In the genomic region with DNA sequence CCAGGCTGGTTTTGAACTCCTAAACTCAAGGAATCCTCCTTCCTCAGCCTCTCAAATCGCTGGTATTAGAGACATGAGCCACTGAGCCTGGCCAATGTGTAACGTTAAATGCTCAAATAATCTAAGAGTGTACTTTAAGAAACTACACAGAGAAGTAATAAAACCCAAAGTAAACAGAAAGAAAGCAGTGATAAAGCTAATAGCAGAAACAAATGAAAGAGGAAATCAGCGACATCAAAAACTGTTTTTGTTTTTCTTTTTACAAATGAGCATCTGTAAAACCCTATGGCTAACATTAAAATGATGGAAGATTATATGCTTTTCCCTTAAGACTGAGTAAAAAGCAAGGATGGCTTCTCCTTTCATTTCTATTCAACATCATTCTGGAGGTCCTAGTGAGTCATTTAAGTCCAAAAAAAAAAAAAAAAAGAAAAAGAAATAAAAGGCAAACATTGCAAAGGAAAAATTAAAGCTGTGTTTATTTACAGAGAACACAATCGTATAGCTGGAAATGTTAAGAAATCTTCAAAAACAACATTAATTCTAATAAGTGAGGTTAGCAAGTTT, we compare ENCODE assay signal across 19 cellular contexts.
"Had no signal": no experiment of that assay in that cellular context is flagged by ENCODE, and none has a peak within 500 bp of the region (broad histone marks: within the 10 kb centered on the region; RNA-seq: fewer than 3 reads in every experiment).

No MANE protein-coding gene starts in this region.

- H3K27ac ChIP-seq: body of pancreas, coronary artery, neutrophil, right atrium auricular region, transverse colon had no signal

- DNase-seq: activated CD4-positive, alpha-beta T cell treated with anti-CD3 and anti-CD28 coated beads for 48 hours; activated naive CD4-positive, alpha-beta T cell treated with anti-CD3 and anti-CD28 coated beads, Interleukin-2, amount 10 ng/mL, durations not matched to agents 7 days and 5 days; body of pancreas; central memory CD4-positive, alpha-beta T cell; effector memory CD8-positive, alpha-beta T cell; left cardiac atrium; naive thymus-derived CD4-positive, alpha-beta T cell; posterior cingulate gyrus; stimulated activated CD4-positive, alpha-beta T cell treated with anti-CD3 and anti-CD28 coated beads, Interleukin-1b, Interleukin-23, amount 100 ng/mL, for 48 hours; stimulated activated naive CD4-positive, alpha-beta T cell; substantia nigra; T-cell; T1000; transverse colon had no signal

- H3K4me1 ChIP-seq: body of pancreas, right atrium auricular region had no signal

- H3K4me3 ChIP-seq: body of pancreas, coronary artery, lung, right atrium auricular region, transverse colon had no signal

- H3K36me3 ChIP-seq: neutrophil, right atrium auricular region, transverse colon had no signal

- H3K27me3 ChIP-seq: body of pancreas, neutrophil, right atrium auricular region, transverse colon had no signal

- ATAC-seq: activated T-helper 17 cell treated with anti-CD3 and anti-CD28 coated beads, Interleukin-2, amount 50 U/mL, for 72 hours; body of pancreas; effector memory CD8-positive, alpha-beta T cell; left cardiac atrium; naive thymus-derived CD4-positive, alpha-beta T cell; T-cell had no signal

- H3K9me3 ChIP-seq: body of pancreas, neutrophil, right atrium auricular region, transverse colon had no signal
